In genomic region chr3:39184081-39184967, GRCh38 we compare ENCODE assay signal across 1 cellular context.
TF ChIP-seq lines count a peak whose summit lies in the region.

No MANE protein-coding gene starts in this region.

TF ChIP-seq in HCT116, 20 proteins besides CTCF, POLR2A, EP300 and RAD21:
- TF ChIP-seq, protein P1, sequence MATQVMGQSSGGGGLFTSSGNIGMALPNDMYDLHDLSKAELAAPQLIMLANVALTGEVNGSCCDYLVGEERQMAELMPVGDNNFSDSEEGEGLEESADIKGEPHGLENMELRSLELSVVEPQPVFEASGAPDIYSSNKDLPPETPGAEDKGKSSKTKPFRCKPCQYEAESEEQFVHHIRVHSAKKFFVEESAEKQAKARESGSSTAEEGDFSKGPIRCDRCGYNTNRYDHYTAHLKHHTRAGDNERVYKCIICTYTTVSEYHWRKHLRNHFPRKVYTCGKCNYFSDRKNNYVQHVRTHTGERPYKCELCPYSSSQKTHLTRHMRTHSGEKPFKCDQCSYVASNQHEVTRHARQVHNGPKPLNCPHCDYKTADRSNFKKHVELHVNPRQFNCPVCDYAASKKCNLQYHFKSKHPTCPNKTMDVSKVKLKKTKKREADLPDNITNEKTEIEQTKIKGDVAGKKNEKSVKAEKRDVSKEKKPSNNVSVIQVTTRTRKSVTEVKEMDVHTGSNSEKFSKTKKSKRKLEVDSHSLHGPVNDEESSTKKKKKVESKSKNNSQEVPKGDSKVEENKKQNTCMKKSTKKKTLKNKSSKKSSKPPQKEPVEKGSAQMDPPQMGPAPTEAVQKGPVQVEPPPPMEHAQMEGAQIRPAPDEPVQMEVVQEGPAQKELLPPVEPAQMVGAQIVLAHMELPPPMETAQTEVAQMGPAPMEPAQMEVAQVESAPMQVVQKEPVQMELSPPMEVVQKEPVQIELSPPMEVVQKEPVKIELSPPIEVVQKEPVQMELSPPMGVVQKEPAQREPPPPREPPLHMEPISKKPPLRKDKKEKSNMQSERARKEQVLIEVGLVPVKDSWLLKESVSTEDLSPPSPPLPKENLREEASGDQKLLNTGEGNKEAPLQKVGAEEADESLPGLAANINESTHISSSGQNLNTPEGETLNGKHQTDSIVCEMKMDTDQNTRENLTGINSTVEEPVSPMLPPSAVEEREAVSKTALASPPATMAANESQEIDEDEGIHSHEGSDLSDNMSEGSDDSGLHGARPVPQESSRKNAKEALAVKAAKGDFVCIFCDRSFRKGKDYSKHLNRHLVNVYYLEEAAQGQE (IDR thresholded peaks at IDR 0.05; ENCODE audit: low read depth): no peak
- TF ChIP-seq SP1 (IDR thresholded peaks at IDR 0.05; ENCODE audit: low read depth) (no peak), FOSL1 (IDR thresholded peaks at IDR 0.05; ENCODE audit: low read depth) (no peak), ATF3 (IDR thresholded peaks at IDR 0.05) (no peak), ELF1 (IDR thresholded peaks at IDR 0.05; ENCODE audit: borderline replicate concordance, low read depth) (no peak), SRF (IDR thresholded peaks at IDR 0.05; ENCODE audit: low read depth) (no peak), YY1 (IDR thresholded peaks at IDR 0.05; ENCODE audit: extremely low read depth, insufficient replicate concordance, low read depth, low read length) (no peak), TCF7L2 (IDR thresholded peaks at IDR 0.05; ENCODE audit: borderline replicate concordance, extremely low read depth, insufficient read depth, insufficient read length) (no peak), SIN3A (IDR thresholded peaks at IDR 0.05; ENCODE audit: low read depth) (no peak), CBX3 (IDR thresholded peaks at IDR 0.05; ENCODE audit: low read depth) (no peak), POLR2AphosphoS5 (IDR thresholded peaks at IDR 0.05; ENCODE audit: low read depth, low read length) (no peak)
- TF ChIP-seq, protein P2, sequence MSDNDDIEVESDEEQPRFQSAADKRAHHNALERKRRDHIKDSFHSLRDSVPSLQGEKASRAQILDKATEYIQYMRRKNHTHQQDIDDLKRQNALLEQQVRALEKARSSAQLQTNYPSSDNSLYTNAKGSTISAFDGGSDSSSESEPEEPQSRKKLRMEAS (IDR thresholded peaks at IDR 0.05): no peak
